ENCODE assay signal across 10 cellular contexts in the genomic region with DNA sequence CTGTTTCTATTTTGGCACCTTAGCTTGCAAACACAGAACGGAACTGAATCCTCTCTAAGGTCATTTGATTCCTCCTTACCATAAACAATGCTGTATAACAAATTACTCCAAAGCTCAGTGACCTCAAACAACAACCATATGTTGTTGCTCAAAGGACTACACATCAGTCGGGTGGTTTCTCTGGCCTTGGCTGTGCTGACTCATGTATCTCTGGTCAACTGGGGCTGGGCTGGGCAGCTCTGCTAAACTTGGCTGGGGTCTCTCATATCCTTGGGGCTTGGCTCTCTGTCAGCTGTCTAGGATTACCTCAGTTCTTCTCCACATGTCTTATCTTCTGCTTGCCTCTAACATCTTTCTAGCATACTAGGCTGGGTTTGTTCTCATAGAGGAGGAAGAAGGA.
DNase-seq lines count a peak whose midpoint lies in the region; ATAC-seq and TF ChIP-seq lines count a peak whose summit lies in the region.
"Had no signal": no experiment of that assay in that cellular context is flagged by ENCODE, and none has a peak within 500 bp of the region (broad histone marks: within the 10 kb centered on the region; RNA-seq: fewer than 3 reads in every experiment).

No MANE protein-coding gene starts in this region.

- TF ChIP-seq CTCF in adrenal gland (IDR thresholded peaks at IDR 0.05) = no peak

- H3K36me3 ChIP-seq in adrenal gland (replicated peaks in 1 of 2) = no peaks in the 10 kb centered on the region
- H3K36me3 ChIP-seq in CD4-positive, alpha-beta memory T cell (ENCODE audit: insufficient read depth, low read length) = no peaks in the 10 kb centered on the region
- H3K36me3 ChIP-seq: thoracic aorta had no signal

- no peaks in the 10 kb centered on the region for H3K9me3 ChIP-seq in adrenal gland (replicated peaks in 1 of 3)
- no peaks in the 10 kb centered on the region for H3K9me3 ChIP-seq in CD4-positive, alpha-beta memory T cell (ENCODE audit: control insufficient read depth in 1 of 2, low read length in 2 of 2)
- H3K9me3 ChIP-seq: thoracic aorta had no signal

- DNase-seq in HCEC 1CT = peak; percentile 90
- peak; percentile 40 to 89 (median 84) for DNase-seq in adrenal gland
- DNase-seq in left cardiac atrium = peak; percentile 68
- no peak for DNase-seq in stimulated activated effector memory CD8-positive, alpha-beta T cell treated with anti-CD3 and anti-CD28 coated beads, Interleukin-12 subunit alpha, Interleukin-12 subunit beta, amount 100 ng/mL, for 72 hours (ENCODE audit: low spot score in 2 of 2)
- DNase-seq in activated naive CD8-positive, alpha-beta T cell treated with anti-CD3 and anti-CD28 coated beads, Interleukin-2, amount 50 U/mL, for 24 hours = no peak
- DNase-seq in NCI-H2029 treated with DMSO at 0.1 percent for 48 hours (lab: John Stamatoyannopoulos, UW) = no peak
- no peak for DNase-seq in CD4-positive, alpha-beta memory T cell

- peak overlapping the region; percentile 44 for H3K27ac Mint-ChIP-seq in stimulated activated effector memory CD8-positive, alpha-beta T cell treated with anti-CD3 and anti-CD28 coated beads, Interleukin-12 subunit alpha, Interleukin-12 subunit beta, amount 100 ng/mL, for 72 hours
- H3K27ac Mint-ChIP-seq in activated naive CD8-positive, alpha-beta T cell treated with anti-CD3 and anti-CD28 coated beads, Interleukin-2, amount 50 U/mL, for 24 hours = no peak overlapping the region
- no peak overlapping the region for H3K27ac Mint-ChIP-seq in CD4-positive, alpha-beta memory T cell

- ATAC-seq in left cardiac atrium = peak; percentile 53 to 92
- ATAC-seq in stimulated activated effector memory CD8-positive, alpha-beta T cell treated with anti-CD3 and anti-CD28 coated beads, Interleukin-12 subunit alpha, Interleukin-12 subunit beta, amount 100 ng/mL, for 72 hours = peak; percentile 40
- ATAC-seq in activated naive CD8-positive, alpha-beta T cell treated with anti-CD3 and anti-CD28 coated beads, Interleukin-2, amount 50 U/mL, for 24 hours = no peak
- ATAC-seq in GM18907 (IDR thresholded peaks at IDR 0.05; ENCODE audit: unreplicated experiment) = no peak

- H3K27me3 Mint-ChIP-seq in activated naive CD8-positive, alpha-beta T cell treated with anti-CD3 and anti-CD28 coated beads, Interleukin-2, amount 50 U/mL, for 24 hours = no peaks in the 10 kb centered on the region
- H3K27me3 Mint-ChIP-seq in CD4-positive, alpha-beta memory T cell = no peaks in the 10 kb centered on the region
- H3K27me3 Mint-ChIP-seq: central memory CD8-positive, alpha-beta T cell had no signal

- POLR2A ChIA-PET in CD4-positive, alpha-beta memory T cell (lab: Charles Lee; ENCODE audit: partially characterized antibody) = no interaction called here

- H3K36me3 Mint-ChIP-seq in stimulated activated effector memory CD8-positive, alpha-beta T cell treated with anti-CD3 and anti-CD28 coated beads, Interleukin-12 subunit alpha, Interleukin-12 subunit beta, amount 100 ng/mL, for 72 hours = no peaks in the 10 kb centered on the region
- peaks cover 6% of the 10 kb centered on the region for H3K36me3 Mint-ChIP-seq in activated naive CD8-positive, alpha-beta T cell treated with anti-CD3 and anti-CD28 coated beads, Interleukin-2, amount 50 U/mL, for 24 hours (ENCODE audit: low read depth)
- H3K36me3 Mint-ChIP-seq in CD4-positive, alpha-beta memory T cell = peaks cover 0 to 9% of the 10 kb centered on the region in 2 donors

- H3K4me3 ChIP-seq in adrenal gland = no peak overlapping the region
- no peak overlapping the region for H3K4me3 ChIP-seq in CD4-positive, alpha-beta memory T cell (ENCODE audit: low read length in 2 of 2)
- H3K4me3 ChIP-seq: thoracic aorta had no signal

- CTCF ChIA-PET in CD4-positive, alpha-beta memory T cell (lab: Charles Lee; ENCODE audit: partially characterized antibody) = no interaction called here

- peaks cover 7 to 51% of the 10 kb centered on the region in 2 donors for H3K4me1 ChIP-seq in adrenal gland (replicated peaks in 1 of 2)
- peaks cover 25% of the 10 kb centered on the region for H3K4me1 ChIP-seq in CD4-positive, alpha-beta memory T cell (ENCODE audit: insufficient read depth, low read length)

- peak overlapping the region in 2 of 5 donors; percentile 56 to 74 for H3K27ac ChIP-seq in adrenal gland
- no peak overlapping the region for H3K27ac ChIP-seq in CD4-positive, alpha-beta memory T cell (ENCODE audit: low read depth, low read length)
- H3K27ac ChIP-seq: thoracic aorta had no signal

- no peaks in the 10 kb centered on the region for H3K9me3 Mint-ChIP-seq in stimulated activated effector memory CD8-positive, alpha-beta T cell treated with anti-CD3 and anti-CD28 coated beads, Interleukin-12 subunit alpha, Interleukin-12 subunit beta, amount 100 ng/mL, for 72 hours
- H3K9me3 Mint-ChIP-seq in activated naive CD8-positive, alpha-beta T cell treated with anti-CD3 and anti-CD28 coated beads, Interleukin-2, amount 50 U/mL, for 24 hours = no peaks in the 10 kb centered on the region
- H3K9me3 Mint-ChIP-seq in CD4-positive, alpha-beta memory T cell = peaks cover 0 to 2% (median 0%) of the 10 kb centered on the region in 8 donors
- H3K9me3 Mint-ChIP-seq: central memory CD8-positive, alpha-beta T cell had no signal

- H3K4me3 Mint-ChIP-seq in stimulated activated effector memory CD8-positive, alpha-beta T cell treated with anti-CD3 and anti-CD28 coated beads, Interleukin-12 subunit alpha, Interleukin-12 subunit beta, amount 100 ng/mL, for 72 hours = no peak overlapping the region
- H3K4me3 Mint-ChIP-seq in activated naive CD8-positive, alpha-beta T cell treated with anti-CD3 and anti-CD28 coated beads, Interleukin-2, amount 50 U/mL, for 24 hours = no peak overlapping the region
- peak overlapping the region in 1 of 8 donors; percentile 9 for H3K4me3 Mint-ChIP-seq in CD4-positive, alpha-beta memory T cell
- H3K4me3 Mint-ChIP-seq: central memory CD8-positive, alpha-beta T cell had no signal

- WGBS in adrenal gland, 4 donors = 0 to 19% (median 14%) methylated on average over 2 of the region's 2 CpGs

- peaks cover 53% of the 10 kb centered on the region for H3K4me1 Mint-ChIP-seq in stimulated activated effector memory CD8-positive, alpha-beta T cell treated with anti-CD3 and anti-CD28 coated beads, Interleukin-12 subunit alpha, Interleukin-12 subunit beta, amount 100 ng/mL, for 72 hours
- peaks cover 51% of the 10 kb centered on the region for H3K4me1 Mint-ChIP-seq in activated naive CD8-positive, alpha-beta T cell treated with anti-CD3 and anti-CD28 coated beads, Interleukin-2, amount 50 U/mL, for 24 hours
- H3K4me1 Mint-ChIP-seq in CD4-positive, alpha-beta memory T cell = peaks cover 18 to 37% (median 31%) of the 10 kb centered on the region in 4 donors

- no peak for TF ChIP-seq POLR2A in adrenal gland (IDR thresholded peaks at IDR 0.05)

- intact Hi-C loops in adrenal gland (cut with DNase I) (no loop called here), left cardiac atrium (cut with DNase I) (no loop called here)
- intact Hi-C loops in CD4-positive, alpha-beta memory T cell (cut with micrococcal nuclease) = no loop called here

- no peaks in the 10 kb centered on the region for H3K27me3 ChIP-seq in adrenal gland
- no peaks in the 10 kb centered on the region for H3K27me3 ChIP-seq in CD4-positive, alpha-beta memory T cell (ENCODE audit: insufficient read depth, low read length)

Comparison
In these comparisons a context has a peak if more than half of its experiments do, and no peak if none do; other contexts are left out.
1. DNase-seq: peak in HCEC 1CT (single experiment), adrenal gland (7 of 7) and left cardiac atrium (single experiment); none in stimulated activated effector memory CD8-positive, alpha-beta T cell treated with anti-CD3 and anti-CD28 coated beads, Interleukin-12 subunit alpha, Interleukin-12 subunit beta, amount 100 ng/mL, for 72 hours (0 of 2), activated naive CD8-positive, alpha-beta T cell treated with anti-CD3 and anti-CD28 coated beads, Interleukin-2, amount 50 U/mL, for 24 hours (single experiment), NCI-H2029 treated with DMSO at 0.1 percent for 48 hours (single experiment) and CD4-positive, alpha-beta memory T cell (0 of 5).
2. ATAC-seq: peak in left cardiac atrium (2 of 2) and stimulated activated effector memory CD8-positive, alpha-beta T cell treated with anti-CD3 and anti-CD28 coated beads, Interleukin-12 subunit alpha, Interleukin-12 subunit beta, amount 100 ng/mL, for 72 hours (single experiment); none in activated naive CD8-positive, alpha-beta T cell treated with anti-CD3 and anti-CD28 coated beads, Interleukin-2, amount 50 U/mL, for 24 hours (single experiment) and GM18907 (single experiment).